ENCODE assay signal across 21 cellular contexts in the genomic region with DNA sequence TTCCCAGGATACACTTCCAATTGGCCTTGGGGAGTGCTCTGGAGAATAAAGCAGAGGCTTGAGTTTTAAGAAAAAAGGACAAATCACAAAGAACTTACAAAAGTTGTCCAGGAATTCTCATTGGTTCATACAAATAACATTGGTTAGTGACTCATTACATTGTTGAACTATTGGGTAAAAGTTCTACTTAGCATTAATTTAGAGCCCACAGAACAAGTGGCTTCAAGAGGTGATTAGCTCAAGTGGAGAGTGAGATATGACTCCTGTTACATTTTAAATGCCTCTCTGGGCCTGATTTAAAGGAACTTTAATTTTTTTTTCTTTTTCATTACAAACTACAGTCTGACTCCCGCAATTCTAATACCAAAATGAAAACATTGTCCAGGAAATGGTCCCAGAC.
"Had no signal": no experiment of that assay in that cellular context is flagged by ENCODE, and none has a peak within 500 bp of the region (broad histone marks: within the 10 kb centered on the region; RNA-seq: fewer than 3 reads in every experiment).

No MANE protein-coding gene starts in this region.

- H3K9me3 Mint-ChIP-seq: activated naive CD4-positive, alpha-beta T cell treated with anti-CD3 and anti-CD28 coated beads, Interleukin-2, amount 50 U/mL, for 72 hours; neural crest cell; stimulated activated effector memory CD8-positive, alpha-beta T cell treated with anti-CD3 and anti-CD28 coated beads, Interleukin-12 subunit alpha, Interleukin-12 subunit beta, amount 100 ng/mL, for 72 hours had no signal

- H3K36me3 Mint-ChIP-seq: activated naive CD4-positive, alpha-beta T cell treated with anti-CD3 and anti-CD28 coated beads, Interleukin-2, amount 50 U/mL, for 72 hours; naive thymus-derived CD4-positive, alpha-beta T cell; stimulated activated effector memory CD8-positive, alpha-beta T cell treated with anti-CD3 and anti-CD28 coated beads, Interleukin-12 subunit alpha, Interleukin-12 subunit beta, amount 100 ng/mL, for 72 hours had no signal

- ATAC-seq: activated naive CD4-positive, alpha-beta T cell treated with anti-CD3 and anti-CD28 coated beads, Interleukin-2, amount 50 U/mL, for 72 hours; left colon; naive thymus-derived CD4-positive, alpha-beta T cell; right lobe of liver; stimulated activated effector memory CD8-positive, alpha-beta T cell treated with anti-CD3 and anti-CD28 coated beads, Interleukin-12 subunit alpha, Interleukin-12 subunit beta, amount 100 ng/mL, for 72 hours; WTC11 had no signal

- H3K4me3 Mint-ChIP-seq: naive thymus-derived CD4-positive, alpha-beta T cell; neural crest cell; stimulated activated effector memory CD8-positive, alpha-beta T cell treated with anti-CD3 and anti-CD28 coated beads, Interleukin-12 subunit alpha, Interleukin-12 subunit beta, amount 100 ng/mL, for 72 hours; WTC11 had no signal

- H3K27ac ChIP-seq: brain microvascular endothelial cell, esophagus muscularis mucosa, right lobe of liver, skin epidermis, stomach, suprapubic skin, tibial nerve had no signal

- H3K4me3 ChIP-seq: esophagus muscularis mucosa, lung, right lobe of liver, skin epidermis, stomach, suprapubic skin, tibial nerve had no signal

- DNase-seq: activated T-cell treated with anti-CD3 and anti-CD28 coated beads, Interleukin-2, amount 50 U/mL, for 1 hour; aorta; brain microvascular endothelial cell; central memory CD4-positive, alpha-beta T cell; effector memory CD4-positive, alpha-beta T cell; left colon; naive thymus-derived CD4-positive, alpha-beta T cell; occipital lobe; right lobe of liver; stimulated activated CD4-positive, alpha-beta T cell treated with anti-CD3 and anti-CD28 coated beads, Interleukin-1b, Interleukin-23, amount 100 ng/mL, for 48 hours; stomach; T1000 had no signal

- H3K36me3 ChIP-seq: brain microvascular endothelial cell, esophagus muscularis mucosa, right lobe of liver, stomach, suprapubic skin, tibial nerve had no signal

- H3K27ac Mint-ChIP-seq: activated naive CD4-positive, alpha-beta T cell treated with anti-CD3 and anti-CD28 coated beads, Interleukin-2, amount 50 U/mL, for 72 hours; naive thymus-derived CD4-positive, alpha-beta T cell; stimulated activated effector memory CD8-positive, alpha-beta T cell treated with anti-CD3 and anti-CD28 coated beads, Interleukin-12 subunit alpha, Interleukin-12 subunit beta, amount 100 ng/mL, for 72 hours; WTC11 had no signal

- H3K9me3 ChIP-seq: esophagus muscularis mucosa, right lobe of liver, stomach, suprapubic skin, tibial nerve had no signal
